8 cellular contexts compared by ENCODE assay signal in genomic region chr17:77542551-77543490, GRCh38.
DNase-seq lines count a peak whose midpoint lies in the region; ATAC-seq and TF ChIP-seq lines count a peak whose summit lies in the region.

No MANE protein-coding gene starts in this region.

- peaks cover 20% of the 10 kb centered on the region for H3K27me3 Mint-ChIP-seq in WTC11 (ENCODE audit: low read depth)

- TF ChIP-seq CTCF in AG04449 (IDR thresholded peaks at IDR 0.05; ENCODE audit: insufficient read depth, low read length, missing control alignments) (peak; percentile 88), WTC11 (IDR thresholded peaks at IDR 0.05) (no peak; the same call in 1 of the 2 replicates), kidney epithelial cell (IDR thresholded peaks at IDR 0.05; ENCODE audit: insufficient read depth, low read length, poor library complexity, severe bottlenecking) (peak; percentile 92)

- POLR2A ChIA-PET in AG04449 (lab: Yijun Ruan, JAX), result interaction anchor here (0.8 to 3.3 kb wide), 2 partner anchors 416 to 421 kb away, joined by 5 to 11 read pairs; partner anchors contain the start of gene TNRC6C
- POLR2A ChIA-PET in WTC11 (lab: Charles Lee), result no interaction called here

- H3K27ac Mint-ChIP-seq in WTC11, result no peak overlapping the region

- peaks cover 7% of the 10 kb centered on the region for H3K9me3 Mint-ChIP-seq in WTC11

- peak; percentile 84 for ATAC-seq in WTC11
- ATAC-seq in HG02610 (IDR thresholded peaks at IDR 0.05; ENCODE audit: unreplicated experiment), result no peak

- peak overlapping the region; percentile 34 for H3K4me2 ChIP-seq in GM23248 (ENCODE audit: unreplicated experiment)

- H3K4me3 ChIP-seq in AG04449 (ENCODE audit: low read depth, low read length) (no peak overlapping the region), GM23248 (no peak overlapping the region), kidney epithelial cell (ENCODE audit: low read depth, low read length) (no peak overlapping the region)

- CTCF ChIA-PET in AG04449 (lab: Yijun Ruan, JAX), result interaction anchor here (0.7 to 11.9 kb wide), 23 partner anchors 10 to 644 kb away, joined by 3 to 353 read pairs (median 5); partner anchors contain the start of gene TK1
- CTCF ChIA-PET in WTC11 (lab: Charles Lee), result interaction anchor here (0.5 to 2.6 kb wide), 37 partner anchors 10 to 542 kb away, joined by 3 to 11 read pairs (median 4); no protein-coding TSS in a partner anchor

- in situ Hi-C loops in GM23248 (cut with MboI), result loop anchor here (10.0 kb wide), 1 partner anchor 472 kb away; no protein-coding TSS in a partner anchor

- H3F3A ChIP-seq in GM23248 (ENCODE audit: insufficient read depth), result no peaks in the 10 kb centered on the region

- no peaks in the 10 kb centered on the region for H4K20me1 ChIP-seq in GM23248 (ENCODE audit: insufficient read depth)

- H3K9me2 ChIP-seq in GM23248 (ENCODE audit: insufficient read depth), result no peaks in the 10 kb centered on the region

- peaks cover 4% of the 10 kb centered on the region for H3K36me3 Mint-ChIP-seq in WTC11

- H3K9me3 ChIP-seq in GM23248 (ENCODE audit: low read depth), result no peaks in the 10 kb centered on the region

- H3K27me3 ChIP-seq in GM23248 (replicated peaks; ENCODE audit: insufficient read depth) (peaks cover 39% of the 10 kb centered on the region), kidney epithelial cell (ENCODE audit: control insufficient read depth, insufficient read depth, low read length) (peaks cover 18% of the 10 kb centered on the region)

- DNase-seq in AG04449 (ENCODE audit: low read depth, low spot score), result peak; percentile 40
- DNase-seq in GM23248, result peak; percentile 90
- DNase-seq in NCI-H2227 (lab: John Stamatoyannopoulos, UW; ENCODE audit: unreplicated experiment), result peak; percentile 90
- DNase-seq in WTC11 (ENCODE audit: low spot score), result peak; percentile 86
- DNase-seq in cerebellar cortex (ENCODE audit: low spot score), result peak; percentile 96
- peak; percentile 32 for DNase-seq in kidney epithelial cell (ENCODE audit: low read depth)
- peak; percentile 65 to 66 for DNase-seq in stimulated activated CD4-positive, alpha-beta T cell treated with anti-CD3 and anti-CD28 coated beads, Interleukin-2, amount 100 ng/mL, for 24 hours

- no peaks in the 10 kb centered on the region for H3K79me2 ChIP-seq in GM23248 (ENCODE audit: insufficient read depth)

- WGBS in GM23248 (ENCODE audit: low coverage in 1 of 2, low lambda C conversion rate in 2 of 2, missing lambda C conversion rate in 2 of 2), 2 experiments, result 6 to 7% methylated on average over 13 of the region's 13 CpGs

- no peaks in the 10 kb centered on the region for H3K36me3 ChIP-seq in GM23248 (ENCODE audit: low read depth)
- no peaks in the 10 kb centered on the region for H3K36me3 ChIP-seq in kidney epithelial cell (ENCODE audit: control insufficient read depth, insufficient read depth, low read length)

- H2AFZ ChIP-seq in GM23248, result 0 out of 2 replicates have a peak overlapping the region, but pooled peaks have one; percentile 46

- no peak overlapping the region for H3K27ac ChIP-seq in GM23248

- H3K4me1 Mint-ChIP-seq in WTC11, result peaks cover 49% of the 10 kb centered on the region

- peak overlapping the region; percentile 13; the same call in 1 of the 2 replicates for H3K4me3 Mint-ChIP-seq in WTC11

- H3K4me1 ChIP-seq in GM23248 (ENCODE audit: insufficient read depth), result no peaks in the 10 kb centered on the region

- H3K9ac ChIP-seq in GM23248, result no peak overlapping the region

TF ChIP-seq in WTC11, 78 proteins besides CTCF, POLR2A, EP300 and RAD21 (continues in another document):
- no peak for TF ChIP-seq KAT7 (CRISPR knock-in tag; IDR thresholded peaks at IDR 0.05; ENCODE audit: borderline replicate concordance)
- no peak for TF ChIP-seq IRF1 (CRISPR knock-in tag; IDR thresholded peaks at IDR 0.05)
- TF ChIP-seq JUN (CRISPR knock-in tag; IDR thresholded peaks at IDR 0.05), result no peak
- no peak for TF ChIP-seq SP1 (CRISPR knock-in tag; conservative IDR thresholded peaks at IDR 0.05)
- TF ChIP-seq ZNF423 (CRISPR knock-in tag; IDR thresholded peaks at IDR 0.05), result peak; percentile 55; the same call in 1 of the 2 replicates
- no peak for TF ChIP-seq GRHL2 (CRISPR knock-in tag; IDR thresholded peaks at IDR 0.05; ENCODE audit: insufficient replicate concordance, severe bottlenecking)
- TF ChIP-seq FOXK1 (CRISPR knock-in tag; IDR thresholded peaks at IDR 0.05), result no peak
- TF ChIP-seq GABPB1 (CRISPR knock-in tag; IDR thresholded peaks at IDR 0.05), result no peak
- no peak for TF ChIP-seq ZNF232 (CRISPR knock-in tag; IDR thresholded peaks at IDR 0.05)
- TF ChIP-seq AR (CRISPR knock-in tag; IDR thresholded peaks at IDR 0.05), result no peak
- no peak for TF ChIP-seq SMAD4 (CRISPR knock-in tag; IDR thresholded peaks at IDR 0.05)
- peak; percentile 97 for TF ChIP-seq ZNF121 (CRISPR knock-in tag; IDR thresholded peaks at IDR 0.05)
- no peak for TF ChIP-seq ZNF281 (CRISPR knock-in tag; IDR thresholded peaks at IDR 0.05)
- no peak for TF ChIP-seq FOXP4 (CRISPR knock-in tag; IDR thresholded peaks at IDR 0.05)
- TF ChIP-seq TEAD1 (CRISPR knock-in tag; IDR thresholded peaks at IDR 0.05), result no peak
- no peak for TF ChIP-seq HMGA2 (CRISPR knock-in tag; IDR thresholded peaks at IDR 0.05)
- no peak for TF ChIP-seq NFATC4 (CRISPR knock-in tag; IDR thresholded peaks at IDR 0.05)

Comparison
In these comparisons a context has a peak if more than half of its experiments do, and no peak if none do; other contexts are left out.
1. DNase-seq: peak in every context shown above with its lines; median percentile 96 in cerebellar cortex; 90 in GM23248; 90 in NCI-H2227; 86 in WTC11; 66 in stimulated activated CD4-positive, alpha-beta T cell treated with anti-CD3 and anti-CD28 coated beads, Interleukin-2, amount 100 ng/mL, for 24 hours; 40 in AG04449; 32 in kidney epithelial cell.